ENCODE assay signal across 12 cellular contexts in genomic region chr3:47799733-47800132, GRCh38. TPM values are rescaled to one million over a fixed set of nuclear protein-coding genes. Genes with fewer than 3 reads are reported as not detected.
A peak's percentile ranks its signal among the peaks of the same experiment; 100 is the strongest.
DNase-seq lines count a peak whose midpoint lies in the region; ATAC-seq and TF ChIP-seq lines count a peak whose summit lies in the region.
"Had no signal": no experiment of that assay in that cellular context is flagged by ENCODE, and none has a peak within 500 bp of the region (broad histone marks: within the 10 kb centered on the region; RNA-seq: fewer than 3 reads in every experiment).

No MANE protein-coding gene starts in this region.

- H2AFZ ChIP-seq in OCI-LY1 (ENCODE audit: low read length): no peak overlapping the region

- ATAC-seq in foreskin keratinocyte (no peak), GM18868 (IDR thresholded peaks at IDR 0.05; ENCODE audit: unreplicated experiment) (no peak), GM21528 (IDR thresholded peaks at IDR 0.05; ENCODE audit: low FRiP score, unreplicated experiment) (no peak)

- no peak overlapping the region for H3K9ac ChIP-seq in OCI-LY1 (ENCODE audit: low read length)

- in situ Hi-C loops in ACHN (cut with HindIII; ENCODE audit: low pct_ligation_motif_present, low pct_unique_long_range_greater_than_20kb, low sequenced_read_pairs): no loop called here

- H3K4me1 ChIP-seq in OCI-LY1 (ENCODE audit: insufficient read depth, low read length, severe bottlenecking) (peaks cover 34% of the 10 kb centered on the region), foreskin keratinocyte (peaks cover 5% of the 10 kb centered on the region)

- DNase-seq in ACHN (peak; percentile 15), GM10266 (ENCODE audit: extremely low spot score) (peak; percentile 30), foreskin keratinocyte (no peak), SHP77 treated with DMSO at 0.1 percent for 48 hours (lab: John Stamatoyannopoulos, UW) (no peak)
- no peak for DNase-seq in activated CD8-positive, alpha-beta memory T cell treated with anti-CD3 and anti-CD28 coated beads for 24 hours
- DNase-seq: cortex of kidney, immature natural killer cell, NCI-H1436 treated with DMSO at 0.1 percent for 48 hours, Right ventricle myocardium superior had no signal

- H3K9me2 ChIP-seq in OCI-LY1 (ENCODE audit: low read depth, low read length): no peaks in the 10 kb centered on the region

- TF ChIP-seq CTCF in GM10266 (IDR thresholded peaks at IDR 0.05; ENCODE audit: control insufficient read depth, insufficient read depth, low read depth, missing control alignments) (peak; percentile 40), OCI-LY1 (IDR thresholded peaks at IDR 0.05; ENCODE audit: low read length) (peak; percentile 47), foreskin keratinocyte (conservative IDR thresholded peaks at IDR 0.05) (peak; percentile 46)

- H3K9me3 ChIP-seq in OCI-LY1 (ENCODE audit: low read length): no peaks in the 10 kb centered on the region

- H3K27ac ChIP-seq in OCI-LY1 (ENCODE audit: low read depth, low read length, poor library complexity, severe bottlenecking) (no peak overlapping the region), foreskin keratinocyte (no peak overlapping the region)

- H3K4me2 ChIP-seq in OCI-LY1 (ENCODE audit: low read length): no peak overlapping the region

- no peaks in the 10 kb centered on the region for H3F3A ChIP-seq in OCI-LY1 (ENCODE audit: insufficient read depth, low read length)

- H3K79me2 ChIP-seq in OCI-LY1 (ENCODE audit: insufficient read depth, low read length): no peaks in the 10 kb centered on the region; the same call in 1 of the 2 replicates

- no peaks in the 10 kb centered on the region for H4K20me1 ChIP-seq in OCI-LY1 (ENCODE audit: insufficient read depth, low read length)

- H3K27me3 ChIP-seq in OCI-LY1 (ENCODE audit: insufficient read depth, low read length): no peaks in the 10 kb centered on the region
- no peaks in the 10 kb centered on the region for H3K27me3 ChIP-seq in foreskin keratinocyte

- no peak overlapping the region for H3K4me3 ChIP-seq in OCI-LY1 (ENCODE audit: low read depth, low read length, poor library complexity, severe bottlenecking)

- no peaks in the 10 kb centered on the region for H3K36me3 ChIP-seq in OCI-LY1 (ENCODE audit: insufficient read depth, low read length)

RNA-seq across cellular contexts. Expression of gene DHX30, which starts 3.2 kb away (rescaled TPM):
- 58.9 and 63.2 TPM in 2 replicates for total RNA-seq in foreskin keratinocyte
- 35.5 and 42.0 TPM in 2 replicates for polyA plus RNA-seq in foreskin keratinocyte

RNA-seq across cellular contexts. Expression of gene SMARCC1, which starts 18.0 kb away (rescaled TPM):
- 59.6 and 62.7 TPM in 2 replicates for total RNA-seq in foreskin keratinocyte
- 15.9 and 18.8 TPM in 2 replicates for polyA plus RNA-seq in foreskin keratinocyte

Comparison
In these comparisons a context has a peak if more than half of its experiments do, and no peak if none do; other contexts are left out.
1. DNase-seq: peak in ACHN (single experiment) and GM10266 (single experiment); none in foreskin keratinocyte (0 of 2), activated CD8-positive, alpha-beta memory T cell treated with anti-CD3 and anti-CD28 coated beads for 24 hours (single experiment) and SHP77 treated with DMSO at 0.1 percent for 48 hours (single experiment).
2. Peak in every context shown above with its lines, with median percentiles within 50 percentile points of each other: CTCF ChIP-seq.